ENCODE assay signal across 1 cellular context in genomic region chr5:176466245-176466871, GRCh38.
TF ChIP-seq lines count a peak whose summit lies in the region.

No MANE protein-coding gene starts in this region.

TF ChIP-seq in HepG2, 621 proteins besides CTCF, POLR2A, EP300 and RAD21 (continued from another document):
- TF ChIP-seq ZNF597 (CRISPR knock-in tag; IDR thresholded peaks at IDR 0.05) (no peak), GFI1 (CRISPR knock-in tag; IDR thresholded peaks at IDR 0.05; ENCODE audit: borderline replicate concordance) (peak; percentile 93), CSRNP1 (CRISPR knock-in tag; IDR thresholded peaks at IDR 0.05) (no peak), ZNF124 (CRISPR knock-in tag; IDR thresholded peaks at IDR 0.05) (no peak), ELF4 (CRISPR knock-in tag; IDR thresholded peaks at IDR 0.05; ENCODE audit: borderline replicate concordance) (no peak), CEBPG (CRISPR knock-in tag; IDR thresholded peaks at IDR 0.05) (peak; percentile 59; the same call in 1 of the 2 replicates), DZIP1 (CRISPR knock-in tag; IDR thresholded peaks at IDR 0.05) (no peak), ZFP90 (CRISPR knock-in tag; IDR thresholded peaks at IDR 0.05; ENCODE audit: borderline replicate concordance) (no peak), ZNF562 (CRISPR knock-in tag; IDR thresholded peaks at IDR 0.05; ENCODE audit: borderline replicate concordance) (no peak), ZNF772 (CRISPR knock-in tag; IDR thresholded peaks at IDR 0.05) (no peak), FOXP4 (CRISPR knock-in tag; IDR thresholded peaks at IDR 0.05) (peak; percentile 41; the same call in 1 of the 2 replicates), ARID3A (IDR thresholded peaks at IDR 0.05; ENCODE audit: low read depth, low read length) (peak; percentile 36; the same call in 1 of the 2 replicates), ZBTB26 (CRISPR knock-in tag; IDR thresholded peaks at IDR 0.05; ENCODE audit: borderline replicate concordance) (no peak), FOSL2 (CRISPR knock-in tag; IDR thresholded peaks at IDR 0.05) (0 out of 2 replicates have a peak, but pooled peaks have one; percentile 27), ZBTB42 (CRISPR knock-in tag; IDR thresholded peaks at IDR 0.05) (no peak), HBP1 (CRISPR knock-in tag; IDR thresholded peaks at IDR 0.05; ENCODE audit: low read depth) (no peak), CREM (IDR thresholded peaks at IDR 0.05) (no peak), CREM (CRISPR knock-in tag; IDR thresholded peaks at IDR 0.05) (no peak), ZNF674 (CRISPR knock-in tag; IDR thresholded peaks at IDR 0.05; ENCODE audit: low read depth) (no peak), HIVEP1 (CRISPR knock-in tag; IDR thresholded peaks at IDR 0.05) (no peak), TBX2 (CRISPR knock-in tag; IDR thresholded peaks at IDR 0.05; ENCODE audit: borderline replicate concordance) (peak; percentile 58), RFX1 (IDR thresholded peaks at IDR 0.05) (no peak)
TF ChIP-seq in HepG2: peak in this region for 11.
